ENCODE assay signal across 27 cellular contexts in genomic region chr2:174512345-174512744, GRCh38.
"Had no signal": no experiment of that assay in that cellular context is flagged by ENCODE, and none has a peak within 500 bp of the region (broad histone marks: within the 10 kb centered on the region; RNA-seq: fewer than 3 reads in every experiment).

No MANE protein-coding gene starts in this region.

- H3K4me2 ChIP-seq: hepatocyte, smooth muscle cell had no signal

- H3K27ac ChIP-seq: breast epithelium, gastrocnemius medialis, hepatocyte, pancreas, psoas muscle, upper lobe of left lung, vagina had no signal

- H3K4me1 ChIP-seq: breast epithelium, gastrocnemius medialis, pancreas, psoas muscle, upper lobe of left lung, vagina had no signal

- H3K27me3 ChIP-seq: breast epithelium, gastrocnemius medialis, hepatocyte, pancreas, upper lobe of left lung, vagina had no signal

- DNase-seq: activated B cell treated with CpG ODN at 0.5 μM for 24 hours; activated CD4-positive, alpha-beta T cell treated with anti-CD3 and anti-CD28 coated beads, Interleukin-2, amount 50 U/mL, for 1 hour; activated naive CD4-positive, alpha-beta T cell; central memory CD4-positive, alpha-beta T cell; effector CD8-positive, alpha-beta T cell; gastrocnemius medialis; glutamatergic neuron; islet precursor cell; left ventricle myocardium superior; mammary epithelial cell; naive B cell; nucleus accumbens; pancreas; psoas muscle; stimulated activated CD4-positive, alpha-beta T cell treated with anti-CD3 and anti-CD28 coated beads, Interleukin-1b, Interleukin-23, amount 100 ng/mL, for 48 hours; stimulated activated CD4-positive, alpha-beta T cell treated with anti-CD3 and anti-CD28 coated beads, Interleukin-4, amount 100 ng/mL, for 4 hours; stimulated activated CD8-positive, alpha-beta memory T cell treated with anti-CD3 and anti-CD28 coated beads, Interleukin-4, amount 100 ng/mL, for 48 hours; stimulated activated naive CD8-positive, alpha-beta T cell treated with anti-CD3 and anti-CD28 coated beads, Interleukin-15, amount 100 ng/mL, for 72 hours; substantia nigra; upper lobe of left lung had no signal

- H3K9me3 ChIP-seq: gastrocnemius medialis, pancreas had no signal

- H3K27ac Mint-ChIP-seq: activated B cell treated with CpG ODN at 0.5 μM for 24 hours; dendritic cell treated with granulocyte-macrophage colony-stimulating factor and Interleukin-4, amounts not matched to agents 40 ng/mL and 50 ng/mL, for 4 days; stimulated activated memory B cell treated with anti-CD40 and anti-IgM and Interleukin-4, amounts not matched to agents 10 μg/mL and 1 μg/mL and 100 μg/mL, for 72 hours; stimulated activated naive CD8-positive, alpha-beta T cell treated with anti-CD3 and anti-CD28 coated beads, Interleukin-15, amount 100 ng/mL, for 72 hours had no signal

- H3K79me2 ChIP-seq: hepatocyte had no signal

- H2AFZ ChIP-seq: hepatocyte had no signal

- H3K4me3 Mint-ChIP-seq: activated B cell treated with CpG ODN at 0.5 μM for 24 hours; dendritic cell treated with granulocyte-macrophage colony-stimulating factor and Interleukin-4, amounts not matched to agents 40 ng/mL and 50 ng/mL, for 4 days; naive B cell; neural crest cell; stimulated activated memory B cell treated with anti-CD40 and anti-IgM and Interleukin-4, amounts not matched to agents 10 μg/mL and 1 μg/mL and 100 μg/mL, for 72 hours had no signal

- H3K36me3 ChIP-seq: breast epithelium, gastrocnemius medialis, pancreas, upper lobe of left lung, vagina had no signal

- H3K4me1 Mint-ChIP-seq: neural crest cell had no signal

- H3K4me3 ChIP-seq: breast epithelium, gastrocnemius medialis, hepatocyte, pancreas, psoas muscle, smooth muscle cell, upper lobe of left lung, vagina had no signal

- ATAC-seq: gastrocnemius medialis; left ventricle myocardium superior; psoas muscle; stimulated activated memory B cell treated with anti-CD40 and anti-IgM and Interleukin-4, amounts not matched to agents 10 μg/mL and 1 μg/mL and 100 μg/mL, for 72 hours; stimulated activated naive CD8-positive, alpha-beta T cell treated with anti-CD3 and anti-CD28 coated beads, Interleukin-15, amount 100 ng/mL, for 72 hours had no signal

- H3K27me3 Mint-ChIP-seq: dendritic cell treated with granulocyte-macrophage colony-stimulating factor and Interleukin-4, amounts not matched to agents 40 ng/mL and 50 ng/mL, for 4 days; stimulated activated memory B cell treated with anti-CD40 and anti-IgM and Interleukin-4, amounts not matched to agents 10 μg/mL and 1 μg/mL and 100 μg/mL, for 72 hours; stimulated activated naive CD8-positive, alpha-beta T cell treated with anti-CD3 and anti-CD28 coated beads, Interleukin-15, amount 100 ng/mL, for 72 hours had no signal
